ENCODE assay signal across 2 cellular contexts in the genomic region with DNA sequence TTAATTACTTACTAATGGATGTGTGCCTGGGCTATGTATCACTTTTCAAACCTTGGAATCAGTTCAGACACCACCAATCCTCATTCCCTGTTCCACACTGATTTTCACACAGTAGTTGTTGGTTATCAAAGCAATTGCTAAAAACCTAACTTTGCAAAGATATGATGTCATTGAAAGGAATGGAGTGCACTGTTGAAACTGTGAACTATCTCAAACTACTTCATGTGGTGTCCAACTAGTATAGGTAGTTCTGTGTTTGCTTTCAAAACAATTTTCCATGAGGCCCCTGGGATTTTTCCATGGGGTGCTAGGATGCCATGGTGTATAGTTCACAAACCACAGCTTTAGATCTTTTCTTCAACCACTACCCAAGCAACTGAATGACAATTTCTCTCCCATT.
TF ChIP-seq lines count a peak whose summit lies in the region.

No MANE protein-coding gene starts in this region.

TF ChIP-seq in HepG2, 621 proteins besides CTCF, POLR2A, EP300 and RAD21:
- TF ChIP-seq ZNF20 (CRISPR knock-in tag; IDR thresholded peaks at IDR 0.05) (no peak), IRF2 (CRISPR knock-in tag; IDR thresholded peaks at IDR 0.05) (no peak), ATF7 (IDR thresholded peaks at IDR 0.05) (peak; percentile 75; the same call in 1 of the 2 replicates), ATF7 (CRISPR knock-in tag; IDR thresholded peaks at IDR 0.05) (no peak), PAWR (CRISPR knock-in tag; IDR thresholded peaks at IDR 0.05; ENCODE audit: borderline replicate concordance) (no peak)
- TF ChIP-seq, protein P1, sequence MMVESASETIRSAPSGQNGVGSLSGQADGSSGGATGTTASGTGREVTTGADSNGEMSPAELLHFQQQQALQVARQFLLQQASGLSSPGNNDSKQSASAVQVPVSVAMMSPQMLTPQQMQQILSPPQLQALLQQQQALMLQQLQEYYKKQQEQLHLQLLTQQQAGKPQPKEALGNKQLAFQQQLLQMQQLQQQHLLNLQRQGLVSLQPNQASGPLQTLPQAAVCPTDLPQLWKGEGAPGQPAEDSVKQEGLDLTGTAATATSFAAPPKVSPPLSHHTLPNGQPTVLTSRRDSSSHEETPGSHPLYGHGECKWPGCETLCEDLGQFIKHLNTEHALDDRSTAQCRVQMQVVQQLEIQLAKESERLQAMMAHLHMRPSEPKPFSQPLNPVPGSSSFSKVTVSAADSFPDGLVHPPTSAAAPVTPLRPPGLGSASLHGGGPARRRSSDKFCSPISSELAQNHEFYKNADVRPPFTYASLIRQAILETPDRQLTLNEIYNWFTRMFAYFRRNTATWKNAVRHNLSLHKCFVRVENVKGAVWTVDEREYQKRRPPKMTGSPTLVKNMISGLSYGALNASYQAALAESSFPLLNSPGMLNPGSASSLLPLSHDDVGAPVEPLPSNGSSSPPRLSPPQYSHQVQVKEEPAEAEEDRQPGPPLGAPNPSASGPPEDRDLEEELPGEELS (CRISPR knock-in tag; IDR thresholded peaks at IDR 0.05): no peak

TF ChIP-seq in GM12878, 131 proteins besides CTCF, POLR2A, EP300 and RAD21:
- TF ChIP-seq, protein P2, sequence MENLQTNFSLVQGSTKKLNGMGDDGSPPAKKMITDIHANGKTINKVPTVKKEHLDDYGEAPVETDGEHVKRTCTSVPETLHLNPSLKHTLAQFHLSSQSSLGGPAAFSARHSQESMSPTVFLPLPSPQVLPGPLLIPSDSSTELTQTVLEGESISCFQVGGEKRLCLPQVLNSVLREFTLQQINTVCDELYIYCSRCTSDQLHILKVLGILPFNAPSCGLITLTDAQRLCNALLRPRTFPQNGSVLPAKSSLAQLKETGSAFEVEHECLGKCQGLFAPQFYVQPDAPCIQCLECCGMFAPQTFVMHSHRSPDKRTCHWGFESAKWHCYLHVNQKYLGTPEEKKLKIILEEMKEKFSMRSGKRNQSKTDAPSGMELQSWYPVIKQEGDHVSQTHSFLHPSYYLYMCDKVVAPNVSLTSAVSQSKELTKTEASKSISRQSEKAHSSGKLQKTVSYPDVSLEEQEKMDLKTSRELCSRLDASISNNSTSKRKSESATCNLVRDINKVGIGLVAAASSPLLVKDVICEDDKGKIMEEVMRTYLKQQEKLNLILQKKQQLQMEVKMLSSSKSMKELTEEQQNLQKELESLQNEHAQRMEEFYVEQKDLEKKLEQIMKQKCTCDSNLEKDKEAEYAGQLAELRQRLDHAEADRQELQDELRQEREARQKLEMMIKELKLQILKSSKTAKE (IDR thresholded peaks at IDR 0.05; ENCODE audit: low read depth, poor library complexity, severe bottlenecking): no peak
- peak; percentile 54; the same call in 1 of the 2 replicates for TF ChIP-seq ATF7 (IDR thresholded peaks at IDR 0.05; ENCODE audit: low read depth)
- peak; percentile 18; the same call in 1 of the 2 replicates for TF ChIP-seq RUNX3 (IDR thresholded peaks at IDR 0.05; ENCODE audit: low read length)
